Comparison of ENCODE assay signal across 1 cellular context in the genomic region with DNA sequence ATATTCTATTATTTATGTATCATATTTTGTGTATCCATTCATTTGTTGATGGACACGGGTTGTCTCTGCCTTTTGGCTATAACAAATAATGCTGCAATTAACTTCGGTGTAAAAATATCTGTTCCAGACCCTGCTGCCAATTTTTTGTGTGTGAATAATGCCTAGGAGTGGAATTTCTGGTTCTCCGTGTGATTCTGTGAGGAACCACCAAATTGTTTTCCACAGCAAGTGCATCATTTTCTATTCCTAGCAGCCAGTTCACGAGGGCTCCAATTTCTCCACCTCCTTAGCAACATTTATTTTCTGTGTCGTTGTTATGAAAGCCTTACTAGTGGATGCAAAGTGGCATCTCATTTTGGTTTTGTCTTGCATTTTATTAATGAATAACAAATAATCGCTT. TPM values are rescaled to one million over a fixed set of nuclear protein-coding genes. Genes with fewer than 3 reads are reported as not detected.
"Had no signal": no experiment of that assay in that cellular context is flagged by ENCODE, and none has a peak within 500 bp of the region (broad histone marks: within the 10 kb centered on the region; RNA-seq: fewer than 3 reads in every experiment).

No MANE protein-coding gene starts in this region.

RNA-seq across cellular contexts. Expression of a gene that starts 2.2 kb away (rescaled TPM):
- total RNA-seq: Right ventricle myocardium superior had no signal
